9 cellular contexts compared by ENCODE assay signal in genomic region chr4:87108142-87108546, GRCh38.
DNase-seq lines count a peak whose midpoint lies in the region; ATAC-seq and TF ChIP-seq lines count a peak whose summit lies in the region.
"Had no signal": no experiment of that assay in that cellular context is flagged by ENCODE, and none has a peak within 500 bp of the region (broad histone marks: within the 10 kb centered on the region; RNA-seq: fewer than 3 reads in every experiment).

No MANE protein-coding gene starts in this region.

- intact Hi-C loops in Right ventricle myocardium inferior (cut with DNase I), result no loop called here
- intact Hi-C loops in cardiac septum (cut with DNase I), result loop anchor here (2.0 kb wide), 1 partner anchor 29 kb away; no protein-coding TSS in a partner anchor

- H3K36me3 ChIP-seq in brain microvascular endothelial cell (replicated peaks) (no peaks in the 10 kb centered on the region), urinary bladder (ENCODE audit: insufficient read depth) (peaks cover 2% of the 10 kb centered on the region)

- ATAC-seq in Right ventricle myocardium inferior, result peak; percentile 87
- ATAC-seq in left lobe of liver, result peak; percentile 31
- no peak for ATAC-seq in GM19023 (IDR thresholded peaks at IDR 0.05; ENCODE audit: unreplicated experiment)
- no peak for ATAC-seq in HG03196 (IDR thresholded peaks at IDR 0.05; ENCODE audit: unreplicated experiment)

- TF ChIP-seq CTCF in brain microvascular endothelial cell (IDR thresholded peaks at IDR 0.05; ENCODE audit: low read depth, low read length, missing control alignments), result peak; percentile 32

- in situ Hi-C loops in brain microvascular endothelial cell (cut with HindIII; ENCODE audit: low pct_ligation_motif_present, low sequenced_read_pairs), result loop anchor here (25.0 kb wide), 1 partner anchor 171 kb away; the partner anchor contains the start of gene AFF1

- WGBS in urinary bladder, result 35% methylated on average over 5 of the region's 5 CpGs

- H3K27me3 ChIP-seq in brain microvascular endothelial cell (replicated peaks), result no peaks in the 10 kb centered on the region

- H3K27ac ChIP-seq in brain microvascular endothelial cell, result peak overlapping the region; percentile 45
- H3K27ac ChIP-seq in urinary bladder (ENCODE audit: low read depth), result peak overlapping the region; percentile 63

- H3K4me3 ChIP-seq in brain microvascular endothelial cell (ENCODE audit: low read depth, low read length), result no peak overlapping the region
- no peak overlapping the region for H3K4me3 ChIP-seq in urinary bladder (ENCODE audit: low read depth, low read length)

- peaks cover 2% of the 10 kb centered on the region for H3K4me1 ChIP-seq in urinary bladder (ENCODE audit: insufficient read depth)

- DNase-seq in Right ventricle myocardium inferior (ENCODE audit: missing footprints) (no peak), cardiac septum (ENCODE audit: low spot score) (no peak), brain microvascular endothelial cell (peak; percentile 90), left lobe of liver (ENCODE audit: low spot score) (no peak), SHP77 (lab: John Stamatoyannopoulos, UW) (no peak)
- DNase-seq: activated B cell treated with CpG ODN at 0.5 μM for 24 hours had no signal

Comparison
In these comparisons a context has a peak if more than half of its experiments do, and no peak if none do; other contexts are left out.
1. ATAC-seq: peak in Right ventricle myocardium inferior (single experiment) and left lobe of liver (single experiment); none in GM19023 (single experiment) and HG03196 (single experiment).